ENCODE assay signal across 8 cellular contexts in genomic region chr17:8154608-8155152, GRCh38. TPM values are rescaled to one million over a fixed set of nuclear protein-coding genes. Genes with fewer than 3 reads are reported as not detected.
DNase-seq lines count a peak whose midpoint lies in the region; ATAC-seq, FAIRE-seq and TF ChIP-seq lines count a peak whose summit lies in the region.

No MANE protein-coding gene starts in this region.

- H3K18ac ChIP-seq in H1 (ENCODE audit: extremely low read depth, low read length) = no peak overlapping the region

- H4K8ac ChIP-seq in H1 (ENCODE audit: extremely low read depth, insufficient read depth, low read length) = peak overlapping the region; percentile 83; the same call in 1 of the 2 replicates

- H3K4me3 ChIP-seq in heart right ventricle = peak overlapping the region; percentile 66 to 91 (median 81)
- H3K4me3 ChIP-seq in H1 (ENCODE audit: extremely low read depth in 1 of 4, insufficient read depth in 2 of 4, low read depth in 3 of 4, low read length in 4 of 4) = peak overlapping the region; percentile 22 to 76 (median 36); a peak in 7 of 8 replicates
- peak overlapping the region; percentile 91 to 98 for H3K4me3 ChIP-seq in muscle layer of duodenum (ENCODE audit: low read depth in 1 of 2, low read length in 2 of 2)
- H3K4me3 ChIP-seq in vagina = peak overlapping the region; percentile 84 to 98

- ATAC-seq in heart right ventricle (no peak), left ventricle myocardium superior (no peak), HG03520 (IDR thresholded peaks at IDR 0.05; ENCODE audit: unreplicated experiment) (no peak)

- peaks cover 7% of the 10 kb centered on the region; the same call in 1 of the 2 replicates for H3K79me1 ChIP-seq in H1 (ENCODE audit: low read depth, low read length)

- no peak overlapping the region for H2BK120ac ChIP-seq in H1 (replicated peaks; ENCODE audit: low read depth, low read length)

- TF ChIP-seq CTCF in heart right ventricle (IDR thresholded peaks at IDR 0.05) = no peak
- TF ChIP-seq CTCF in H1 (IDR thresholded peaks at IDR 0.05; ENCODE audit: control extremely low read depth in 1 of 3, insufficient read depth in 1 of 3, low read depth in 1 of 3, low read length in 3 of 3) = no peak
- TF ChIP-seq CTCF in vagina (IDR thresholded peaks at IDR 0.05) = no peak

- H2AFZ ChIP-seq in H1 (ENCODE audit: low read length) = no peak overlapping the region

- H3K79me2 ChIP-seq in H1 (ENCODE audit: control insufficient read depth in 1 of 2, insufficient read depth in 2 of 2, low read length in 2 of 2) = peaks cover 0 to 5% of the 10 kb centered on the region in 2 experiments; a peak in 1 of 4 replicates

- H3K14ac ChIP-seq in H1 (ENCODE audit: insufficient read length) = no peak overlapping the region

- H3K27me3 ChIP-seq in heart right ventricle = no peaks in the 10 kb centered on the region
- no peaks in the 10 kb centered on the region for H3K27me3 ChIP-seq in H1 (replicated peaks in 1 of 4; ENCODE audit: control insufficient read depth in 3 of 4, extremely low read depth in 1 of 4, insufficient read depth in 3 of 4, low read length in 3 of 4)
- H3K27me3 ChIP-seq in muscle layer of duodenum (ENCODE audit: low read depth, low read length) = no peaks in the 10 kb centered on the region
- H3K27me3 ChIP-seq in vagina = no peaks in the 10 kb centered on the region

- no peak overlapping the region for H4K5ac ChIP-seq in H1 (ENCODE audit: insufficient read length, low read depth, low read length)

- H3K4me1 ChIP-seq in heart right ventricle (peaks cover 30 to 89% (median 57%) of the 10 kb centered on the region in 9 donors), H1 (replicated peaks in 1 of 4; ENCODE audit: control insufficient read depth in 3 of 4, insufficient read depth in 4 of 4, low read length in 3 of 4) (peaks cover 12 to 33% (median 19%) of the 10 kb centered on the region in 4 experiments), muscle layer of duodenum (ENCODE audit: control insufficient read depth in 1 of 2, insufficient read depth in 2 of 2, low read length in 2 of 2) (peaks cover 13 to 36% of the 10 kb centered on the region in 2 donors), vagina (peaks cover 49% of the 10 kb centered on the region)

- DNase-seq in heart right ventricle (no peak), left ventricle myocardium superior (no peak), H1 (ENCODE audit: low read depth in 1 of 2, low spot score in 2 of 2) (no peak), vagina (ENCODE audit: extremely low spot score in 2 of 2) (no peak), frontal cortex (ENCODE audit: low spot score in 2 of 2) (no peak), HCEC 1CT (no peak)

- H2BK12ac ChIP-seq in H1 (ENCODE audit: low read depth, low read length) = peak overlapping the region; percentile 91; the same call in 1 of the 2 replicates

- peaks cover 21% of the 10 kb centered on the region for H3K23me2 ChIP-seq in H1 (ENCODE audit: low read depth, low read length)

- H2AK5ac ChIP-seq in H1 (ENCODE audit: low read depth, low read length) = no peak overlapping the region

- TF ChIP-seq EP300 in H1 (IDR thresholded peaks at IDR 0.05; ENCODE audit: borderline replicate concordance in 1 of 2, low read depth in 2 of 2, low read length in 2 of 2) = no peak

- H3K4ac ChIP-seq in H1 (replicated peaks; ENCODE audit: insufficient read length, low read depth, low read length) = no peak overlapping the region

- CTCF ChIA-PET in H1 (lab: Charles Lee; ENCODE audit: partially characterized antibody) = interaction anchor here (1.2 to 10.3 kb wide), 3 partner anchors 12 to 40 kb away, joined by 3 to 133 read pairs (median 4); no protein-coding TSS in a partner anchor

- POLR2A ChIA-PET in H1 (lab: Charles Lee; ENCODE audit: partially characterized antibody) = interaction anchor here (0.7 to 15.7 kb wide), 10 partner anchors 8 to 468 kb away, joined by 3 to 289 read pairs (median 8); partner anchors contain the start of genes ALOXE3, AURKB, HES7 and TMEM107

- TF ChIP-seq RAD21 in H1 (IDR thresholded peaks at IDR 0.05 in 1 of 2, conservative IDR thresholded peaks at IDR 0.05 in 1 of 2; ENCODE audit: low read depth in 2 of 2, low read length in 2 of 2) = no peak

- H3K27ac ChIP-seq in heart right ventricle (peak overlapping the region; percentile 92 to 100 (median 100)), H1 (ENCODE audit: low read depth, low read length) (peak overlapping the region; percentile 84), muscle layer of duodenum (ENCODE audit: low read length) (peak overlapping the region; percentile 100), vagina (peak overlapping the region; percentile 100)

- TF ChIP-seq POLR2A in H1 (IDR thresholded peaks at IDR 0.05; ENCODE audit: control extremely low read depth in 1 of 2, low read depth in 2 of 2, low read length in 2 of 2) = peak; percentile 3 to 4; a peak in 1 of 3 replicates
- TF ChIP-seq POLR2A in vagina (IDR thresholded peaks at IDR 0.05) = peak in 1 of 2 donors; percentile 18

- no peak overlapping the region for H2BK20ac ChIP-seq in H1 (ENCODE audit: low read length)

- H3K9me3 ChIP-seq in heart right ventricle (no peaks in the 10 kb centered on the region), H1 (ENCODE audit: insufficient read depth in 2 of 2, low read depth in 1 of 2, low read length in 1 of 2) (no peaks in the 10 kb centered on the region), muscle layer of duodenum (ENCODE audit: control insufficient read depth in 1 of 2, low read length in 2 of 2) (no peaks in the 10 kb centered on the region), vagina (no peaks in the 10 kb centered on the region)

- intact Hi-C loops in heart right ventricle (cut with DNase I) = loop anchor here in 5 of 10 donors (1.0 to 10.0 kb wide), 9 partner anchors 16 to 320 kb away; partner anchors contain the start of genes ALOXE3 (in 1 of the 5), CYB5D1 (in 1 of the 5), HES7 (in 1 of the 5) and KDM6B (in 1 of the 5)
- intact Hi-C loops in left ventricle myocardium superior (cut with micrococcal nuclease) = no loop called here
- intact Hi-C loops in vagina (cut with DNase I) = no loop called here

- no peak for FAIRE-seq in H1 (lab: Jason Lieb, UNC)
- FAIRE-seq in frontal cortex (lab: Jason Lieb, UNC) = no peak

- 0 out of 2 replicates have a peak overlapping the region, but pooled peaks have one; percentile 24 for H2BK5ac ChIP-seq in H1 (ENCODE audit: low read depth, low read length)

- WGBS in heart right ventricle, 2 donors = 7 to 8% methylated on average over 11 of the region's 11 CpGs
- 58% methylated on average over 10 of the region's 11 CpGs; no CpG with 5 or more reads in 1 of the 2 experiments for WGBS in H1 (ENCODE audit: extremely low coverage in 1 of 2, insufficient coverage in 1 of 2, insufficient read length in 1 of 2, insufficient replicate concordance in 2 of 2, low coverage in 1 of 2, low lambda C conversion rate in 2 of 2, missing lambda C conversion rate in 1 of 2), 2 experiments

- no peak overlapping the region for H4K91ac ChIP-seq in H1 (replicated peaks; ENCODE audit: insufficient read length, low read length)

- peaks cover 5 to 25% (median 14%) of the 10 kb centered on the region in 9 donors for H3K36me3 ChIP-seq in heart right ventricle
- H3K36me3 ChIP-seq in H1 (ENCODE audit: control insufficient read depth in 2 of 4, insufficient read depth in 4 of 4, low read length in 3 of 4) = peaks cover 1 to 4% (median 3%) of the 10 kb centered on the region in 4 experiments; a peak in 4 of 8 replicates
- peaks cover 15 to 41% of the 10 kb centered on the region in 2 donors for H3K36me3 ChIP-seq in muscle layer of duodenum (ENCODE audit: control insufficient read depth in 1 of 2, insufficient read depth in 2 of 2, low read length in 2 of 2)
- H3K36me3 ChIP-seq in vagina = peaks cover 2 to 16% of the 10 kb centered on the region in 2 donors

- peaks cover 0 to 13% of the 10 kb centered on the region in 2 experiments for H4K20me1 ChIP-seq in H1 (replicated peaks in 1 of 2; ENCODE audit: control insufficient read depth in 1 of 2, insufficient read depth in 2 of 2, low read length in 2 of 2)

- no peak overlapping the region for H3K56ac ChIP-seq in H1 (replicated peaks; ENCODE audit: insufficient read length, low read depth, low read length)

- H3K23ac ChIP-seq in H1 (ENCODE audit: insufficient read length) = no peak overlapping the region

- peak overlapping the region; percentile 96 to 100 for H3K4me2 ChIP-seq in H1 (ENCODE audit: insufficient read depth in 1 of 2, low read depth in 2 of 2, low read length in 2 of 2)

- no peak overlapping the region for H2BK15ac ChIP-seq in H1 (ENCODE audit: low read length)

- peak overlapping the region in 3 of 4 experiments; percentile 22 to 45 (median 42); a peak in 5 of 7 replicates for H3K9ac ChIP-seq in H1 (replicated peaks in 1 of 4; ENCODE audit: extremely low read depth in 1 of 4, low read depth in 3 of 4, low read length in 3 of 4)

RNA-seq across cellular contexts. Expression of gene PER1, which starts 2.5 kb away (rescaled TPM):
- total RNA-seq in heart right ventricle = 100 to 1,000 TPM in 6 of 10 donors, 10 to 100 TPM in 4; 37.4 to 154 (median 112) TPM
- polyA plus RNA-seq in heart right ventricle = 100 to 1,000 TPM; 112 to 135 TPM
- total RNA-seq in left ventricle myocardium superior = 126 TPM
- total RNA-seq in H1 (2021; fragmentation: NEBNext Ultra II Directional; extraction: Animal tissue kit (Norgen Biotek cat#: 25700)) = 38.0 and 39.9 TPM in 2 replicates
- polyA plus RNA-seq in H1 (2011; rRNA removed) = 9.6 and 17.3 TPM in 2 replicates
- 5.5 TPM for polyA plus RNA-seq in H1 (2011; cell fraction: cytosol; rRNA removed)
- polyA plus RNA-seq in H1 (2011; cell fraction: nucleus; rRNA removed) = 50.0 TPM
- 17.3 to 26.6 TPM (median 24.0 TPM) in 4 replicates for polyA plus RNA-seq in H1 (2012, experiment 1 of 2)
- 19.6 TPM for polyA plus RNA-seq in H1 (2012, experiment 2 of 2)
- 14.4 TPM for polyA plus RNA-seq in H1 (2013, experiment 1 of 2)
- polyA plus RNA-seq in H1 (2013, experiment 2 of 2) = 14.0 TPM
- 17.2 and 17.7 TPM in 2 replicates for polyA minus RNA-seq in H1 (2011; rRNA and poly(A)+ RNA removed)
- polyA minus RNA-seq in H1 (2011; cell fraction: cytosol; rRNA and poly(A)+ RNA removed) = 17.4 TPM
- 26.4 TPM for polyA minus RNA-seq in H1 (2011; cell fraction: nucleus; rRNA and poly(A)+ RNA removed)
- 215 TPM for total RNA-seq in vagina
- total RNA-seq in frontal cortex = 6.5 TPM

RNA-seq across cellular contexts. Expression of gene VAMP2, which starts 8.1 kb away (rescaled TPM):
- total RNA-seq in heart right ventricle (10 to 100 TPM; 46.8 to 67.8 (median 62.7) TPM), left ventricle myocardium superior (62.3 TPM), vagina (35.6 TPM), frontal cortex (23.6 TPM)
- polyA plus RNA-seq in heart right ventricle (10 to 100 TPM; 49.0 to 54.3 TPM), H1 (2011; rRNA removed) (19.3 and 25.2 TPM in 2 replicates)
- total RNA-seq in H1 (2021; fragmentation: NEBNext Ultra II Directional; extraction: Animal tissue kit (Norgen Biotek cat#: 25700)) = 19.0 and 20.5 TPM in 2 replicates
- 20.4 TPM for polyA plus RNA-seq in H1 (2011; cell fraction: cytosol; rRNA removed)
- polyA plus RNA-seq in H1 (2011; cell fraction: nucleus; rRNA removed) = 33.7 TPM
- polyA plus RNA-seq in H1 (2012, experiment 1 of 2) = 26.5 to 28.0 TPM (median 26.9 TPM) in 4 replicates
- polyA plus RNA-seq in H1 (2012, experiment 2 of 2) = 28.6 TPM
- polyA plus RNA-seq in H1 (2013, experiment 1 of 2) = 27.3 TPM
- 25.2 TPM for polyA plus RNA-seq in H1 (2013, experiment 2 of 2)
- polyA minus RNA-seq in H1 (2011; rRNA and poly(A)+ RNA removed) = 5.5 and 6.8 TPM in 2 replicates
- 5.7 TPM for polyA minus RNA-seq in H1 (2011; cell fraction: cytosol; rRNA and poly(A)+ RNA removed)
- polyA minus RNA-seq in H1 (2011; cell fraction: nucleus; rRNA and poly(A)+ RNA removed) = 16.5 TPM

RNA-seq across cellular contexts. Expression of gene TMEM107, which starts 21.5 kb away (rescaled TPM):
- total RNA-seq in heart right ventricle (10 to 100 TPM in 1 of 10 donors, 1 to 10 TPM in 9; 5.2 to 15.2 (median 7.3) TPM), left ventricle myocardium superior (5.2 TPM), vagina (20.6 TPM), frontal cortex (23.6 TPM)
- polyA plus RNA-seq in heart right ventricle (1 to 10 TPM; 4.5 to 7.8 TPM), H1 (2011; rRNA removed) (21.4 and 21.5 TPM in 2 replicates)
- total RNA-seq in H1 (2021; fragmentation: NEBNext Ultra II Directional; extraction: Animal tissue kit (Norgen Biotek cat#: 25700)) = 17.3 and 17.9 TPM in 2 replicates
- 16.0 TPM for polyA plus RNA-seq in H1 (2011; cell fraction: cytosol; rRNA removed)
- polyA plus RNA-seq in H1 (2011; cell fraction: nucleus; rRNA removed) = 16.9 TPM
- 8.9 to 12.0 TPM (median 9.6 TPM) in 4 replicates for polyA plus RNA-seq in H1 (2012, experiment 1 of 2)
- 8.0 TPM for polyA plus RNA-seq in H1 (2012, experiment 2 of 2)
- polyA plus RNA-seq in H1 (2013, experiment 1 of 2) = 9.6 TPM
- 10.3 TPM for polyA plus RNA-seq in H1 (2013, experiment 2 of 2)
- 37.4 and 44.0 TPM in 2 replicates for polyA minus RNA-seq in H1 (2011; rRNA and poly(A)+ RNA removed)
- 34.1 TPM for polyA minus RNA-seq in H1 (2011; cell fraction: cytosol; rRNA and poly(A)+ RNA removed)
- 181 TPM for polyA minus RNA-seq in H1 (2011; cell fraction: nucleus; rRNA and poly(A)+ RNA removed)

RNA-seq across cellular contexts. Expression of gene HES7, which starts 30.8 kb away (rescaled TPM):
- under 1 TPM in 5 of 10 donors, not detected in 5; 0.17 to 0.52 (median 0.38) TPM for total RNA-seq in heart right ventricle
- polyA plus RNA-seq in heart right ventricle = 1 to 10 TPM in 1 of 2 donors, under 1 TPM in 1; 0.91 to 1.5 TPM
- not detected for total RNA-seq in left ventricle myocardium superior
- 0.32 and 0.69 TPM in 2 replicates for total RNA-seq in H1 (2021; fragmentation: NEBNext Ultra II Directional; extraction: Animal tissue kit (Norgen Biotek cat#: 25700))
- 0.20 and 0.55 TPM in 2 replicates for polyA plus RNA-seq in H1 (2011; rRNA removed)
- 0.30 TPM for polyA plus RNA-seq in H1 (2011; cell fraction: cytosol; rRNA removed)
- polyA plus RNA-seq in H1 (2011; cell fraction: nucleus; rRNA removed) = 1.2 TPM
- polyA plus RNA-seq in H1 (2012, experiment 1 of 2) = 0.23 to 0.66 TPM (median 0.48 TPM) in 4 replicates
- polyA plus RNA-seq in H1 (2012, experiment 2 of 2) = 0.22 TPM
- 0.41 TPM for polyA plus RNA-seq in H1 (2013, experiment 1 of 2)
- 0.15 TPM for polyA plus RNA-seq in H1 (2013, experiment 2 of 2)
- polyA minus RNA-seq in H1 (2011; rRNA and poly(A)+ RNA removed) = 0.09 TPM in 1 of 2 replicates, not detected in the other
- not detected for polyA minus RNA-seq in H1 (2011; cell fraction: cytosol; rRNA and poly(A)+ RNA removed)
- polyA minus RNA-seq in H1 (2011; cell fraction: nucleus; rRNA and poly(A)+ RNA removed) = not detected
- not detected for total RNA-seq in vagina
- 1.2 TPM for total RNA-seq in frontal cortex

RNA-seq across cellular contexts. Expression of gene BORCS6, which starts 35.3 kb away (rescaled TPM):
- total RNA-seq in heart right ventricle (1 to 10 TPM; 5.3 to 9.4 (median 7.7) TPM), left ventricle myocardium superior (9.4 TPM), vagina (9.6 TPM), frontal cortex (7.7 TPM)
- polyA plus RNA-seq in heart right ventricle (10 to 100 TPM in 1 of 2 donors, 1 to 10 TPM in 1; 4.2 to 13.8 TPM), H1 (2011; rRNA removed) (3.3 and 3.8 TPM in 2 replicates)
- total RNA-seq in H1 (2021; fragmentation: NEBNext Ultra II Directional; extraction: Animal tissue kit (Norgen Biotek cat#: 25700)) = 3.6 and 4.6 TPM in 2 replicates
- 3.7 TPM for polyA plus RNA-seq in H1 (2011; cell fraction: cytosol; rRNA removed)
- 2.7 TPM for polyA plus RNA-seq in H1 (2011; cell fraction: nucleus; rRNA removed)
- 2.3 to 3.4 TPM (median 2.8 TPM) in 4 replicates for polyA plus RNA-seq in H1 (2012, experiment 1 of 2)
- 3.8 TPM for polyA plus RNA-seq in H1 (2012, experiment 2 of 2)
- polyA plus RNA-seq in H1 (2013, experiment 1 of 2) = 2.2 TPM
- polyA plus RNA-seq in H1 (2013, experiment 2 of 2) = 2.2 TPM
- polyA minus RNA-seq in H1 (2011; rRNA and poly(A)+ RNA removed) = 1.3 and 1.9 TPM in 2 replicates
- polyA minus RNA-seq in H1 (2011; cell fraction: cytosol; rRNA and poly(A)+ RNA removed) = 3.7 TPM
- 2.2 TPM for polyA minus RNA-seq in H1 (2011; cell fraction: nucleus; rRNA and poly(A)+ RNA removed)

Comparison
In these comparisons a context has a peak if more than half of its experiments do, and no peak if none do; other contexts are left out.
1. H3K4me3 ChIP-seq: peak in every context shown above with its lines; median percentile 94 in muscle layer of duodenum; 91 in vagina; 81 in heart right ventricle; 36 in H1.